ENCODE assay signal across 19 cellular contexts in the genomic region with DNA sequence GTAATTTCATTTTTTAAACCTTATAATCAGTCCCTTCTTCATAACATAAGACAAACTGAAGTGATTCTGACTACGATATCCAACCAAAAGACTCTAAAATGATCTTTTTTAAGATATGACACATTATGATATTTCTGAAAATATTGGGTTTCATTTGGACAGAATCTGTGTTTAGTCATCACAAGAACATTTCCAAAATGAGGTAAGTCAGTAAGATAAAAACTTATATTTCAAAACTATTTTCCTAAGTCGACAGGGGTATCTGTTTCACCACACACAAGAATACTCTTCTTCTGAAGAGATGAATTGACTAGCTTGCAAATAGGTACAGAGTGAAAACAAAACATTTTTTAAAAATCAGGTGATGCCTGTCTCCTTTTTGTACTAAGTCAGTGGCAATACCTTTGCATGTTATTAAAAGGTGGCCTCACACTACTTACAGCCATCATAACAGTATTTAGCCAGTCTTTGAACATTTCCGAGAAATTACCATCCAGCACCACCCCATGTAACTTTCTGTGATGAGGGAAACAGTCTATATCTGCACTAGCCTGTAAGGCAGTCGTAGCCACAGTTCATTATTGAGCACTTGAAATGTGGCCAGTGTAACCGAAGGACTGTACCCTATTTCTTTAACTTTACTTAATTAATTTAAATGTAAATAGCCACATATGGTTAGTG. TPM values are rescaled to one million over a fixed set of nuclear protein-coding genes. Genes with fewer than 3 reads are reported as not detected.
A peak's percentile ranks its signal among the peaks of the same experiment; 100 is the strongest.
DNase-seq lines count a peak whose midpoint lies in the region; ATAC-seq and TF ChIP-seq lines count a peak whose summit lies in the region.
"Had no signal": no experiment of that assay in that cellular context is flagged by ENCODE, and none has a peak within 500 bp of the region (broad histone marks: within the 10 kb centered on the region; RNA-seq: fewer than 3 reads in every experiment).

No MANE protein-coding gene starts in this region.

- H3K4me1 Mint-ChIP-seq in MCF 10A (ENCODE audit: insufficient read depth, unreplicated experiment), result no peaks in the 10 kb centered on the region
- H3K4me1 Mint-ChIP-seq in activated naive CD8-positive, alpha-beta T cell treated with anti-CD3 and anti-CD28 coated beads for 36 hours, result peaks cover 29% of the 10 kb centered on the region

- TF ChIP-seq POLR2A in breast epithelium (IDR thresholded peaks at IDR 0.05), result no peak
- TF ChIP-seq POLR2A in esophagus squamous epithelium (IDR thresholded peaks at IDR 0.05), result no peak

- ATAC-seq in left colon (peak; percentile 9), HG02571 (IDR thresholded peaks at IDR 0.05; ENCODE audit: unreplicated experiment) (no peak), GM21528 (IDR thresholded peaks at IDR 0.05; ENCODE audit: low FRiP score, unreplicated experiment) (no peak), GM19397 (IDR thresholded peaks at IDR 0.05; ENCODE audit: unreplicated experiment) (no peak)
- ATAC-seq: body of pancreas had no signal

- H3K4me1 ChIP-seq in breast epithelium, result no peaks in the 10 kb centered on the region
- peaks cover 0 to 27% (median 0%) of the 10 kb centered on the region in 3 donors for H3K4me1 ChIP-seq in esophagus squamous epithelium
- H3K4me1 ChIP-seq: body of pancreas, Peyer's patch, upper lobe of left lung had no signal

- intact Hi-C loops in MCF 10A (cut with micrococcal nuclease), result no loop called here
- intact Hi-C loops in breast epithelium (cut with DNase I; ENCODE audit: low total_unique reads), result no loop called here
- intact Hi-C loops in left colon (cut with DNase I, micrococcal nuclease), result no loop called here
- intact Hi-C loops in esophagus squamous epithelium (cut with DNase I), result no loop called here

- H3K9me3 ChIP-seq in breast epithelium, result no peaks in the 10 kb centered on the region
- no peaks in the 10 kb centered on the region for H3K9me3 ChIP-seq in esophagus squamous epithelium
- H3K9me3 ChIP-seq: body of pancreas, Peyer's patch had no signal

- H3K9me3 Mint-ChIP-seq in MCF 10A (ENCODE audit: unreplicated experiment), result no peaks in the 10 kb centered on the region
- peaks cover 6% of the 10 kb centered on the region for H3K9me3 Mint-ChIP-seq in activated naive CD8-positive, alpha-beta T cell treated with anti-CD3 and anti-CD28 coated beads for 36 hours

- no peaks in the 10 kb centered on the region for H3K27me3 ChIP-seq in breast epithelium
- H3K27me3 ChIP-seq in esophagus squamous epithelium, result no peaks in the 10 kb centered on the region
- H3K27me3 ChIP-seq: body of pancreas, Peyer's patch, upper lobe of left lung had no signal

- H3K4me3 ChIP-seq in breast epithelium (no peak overlapping the region), esophagus squamous epithelium (no peak overlapping the region)
- H3K4me3 ChIP-seq: body of pancreas, GM23248, left ventricle myocardium inferior, Peyer's patch, upper lobe of left lung had no signal

- H3K27ac ChIP-seq in breast epithelium (no peak overlapping the region), esophagus squamous epithelium (peak overlapping the region in 1 of 4 donors; percentile 33)
- H3K27ac ChIP-seq: body of pancreas, GM23248, left ventricle myocardium inferior, Peyer's patch, upper lobe of left lung, VCaP had no signal

- 86 to 95% methylated on average over 5 of the region's 5 CpGs for WGBS in esophagus squamous epithelium, 2 donors

- BruUV-seq in MCF 10A (replicated peaks; lab: Mats Ljungman, UMichigan), result no TSS peak

- no peaks in the 10 kb centered on the region for H3K27me3 Mint-ChIP-seq in MCF 10A (ENCODE audit: insufficient read depth, unreplicated experiment)
- no peaks in the 10 kb centered on the region for H3K27me3 Mint-ChIP-seq in activated naive CD8-positive, alpha-beta T cell treated with anti-CD3 and anti-CD28 coated beads for 36 hours

- H3K36me3 Mint-ChIP-seq in MCF 10A (ENCODE audit: insufficient read depth, unreplicated experiment), result no peaks in the 10 kb centered on the region
- peaks cover 36% of the 10 kb centered on the region for H3K36me3 Mint-ChIP-seq in activated naive CD8-positive, alpha-beta T cell treated with anti-CD3 and anti-CD28 coated beads for 36 hours

- no peak overlapping the region for H3K4me3 Mint-ChIP-seq in MCF 10A (ENCODE audit: unreplicated experiment)
- H3K4me3 Mint-ChIP-seq in activated naive CD8-positive, alpha-beta T cell treated with anti-CD3 and anti-CD28 coated beads for 36 hours, result no peak overlapping the region

- no peak for DNase-seq in MCF 10A (ENCODE audit: unreplicated experiment)
- DNase-seq in breast epithelium (ENCODE audit: low spot score in 2 of 2), result no peak
- no peak for DNase-seq in activated naive CD8-positive, alpha-beta T cell treated with anti-CD3 and anti-CD28 coated beads for 36 hours
- DNase-seq in left colon, result no peak
- DNase-seq in esophagus squamous epithelium (lab: John Stamatoyannopoulos, UW), result no peak
- DNase-seq: body of pancreas; DMS 273 treated with DMSO at 0.1 percent for 48 hours; left ventricle myocardium inferior; MM.1S; NCI-H2081 treated with DMSO at 0.1 percent for 48 hours; NCI-H748 treated with DMSO at 0.1 percent for 48 hours; Peyer's patch; stimulated activated CD4-positive, alpha-beta T cell treated with anti-CD3 and anti-CD28 coated beads, Interleukin-1b, Interleukin-23, amount 100 ng/mL, for 48 hours; upper lobe of left lung had no signal

- POLR2A ChIA-PET in MCF 10A (lab: Yijun Ruan, JAX), result no interaction called here

- CTCF ChIA-PET in MCF 10A (lab: Yijun Ruan, JAX), result interaction anchor here (0.6 kb wide), 1 partner anchor 103 kb away, joined by 3 read pairs; no protein-coding TSS in a partner anchor

- H3K36me3 ChIP-seq in breast epithelium, result no peaks in the 10 kb centered on the region
- peaks cover 0 to 8% (median 0%) of the 10 kb centered on the region in 3 donors for H3K36me3 ChIP-seq in esophagus squamous epithelium
- H3K36me3 ChIP-seq: left ventricle myocardium inferior, Peyer's patch, upper lobe of left lung had no signal

- TF ChIP-seq CTCF in MCF 10A (IDR thresholded peaks at IDR 0.05; ENCODE audit: unreplicated experiment) (no peak), breast epithelium (IDR thresholded peaks at IDR 0.05) (no peak), esophagus squamous epithelium (IDR thresholded peaks at IDR 0.05) (no peak)

- H3K27ac Mint-ChIP-seq in MCF 10A (ENCODE audit: low read depth, unreplicated experiment), result peak overlapping the region; percentile 2
- H3K27ac Mint-ChIP-seq in activated naive CD8-positive, alpha-beta T cell treated with anti-CD3 and anti-CD28 coated beads for 36 hours, result peak overlapping the region; percentile 73

RNA-seq across cellular contexts. Expression of gene STK39, which starts 13.5 kb away (rescaled TPM):
- 13.8 and 14.6 TPM in 2 replicates for total RNA-seq in MCF 10A (2022)
- total RNA-seq in breast epithelium, result 10 to 100 TPM; 16.4 to 22.9 (median 19.2) TPM
- 10 to 100 TPM; 27.0 to 27.1 TPM for total RNA-seq in activated naive CD8-positive, alpha-beta T cell treated with anti-CD3 and anti-CD28 coated beads for 36 hours
- total RNA-seq in left colon, result 10 to 100 TPM; 50.4 to 53.2 TPM
- total RNA-seq in esophagus squamous epithelium, result 10 to 100 TPM; 17.4 to 27.6 (median 20.6) TPM
